ENCODE assay signal across 1 cellular context in the genomic region with DNA sequence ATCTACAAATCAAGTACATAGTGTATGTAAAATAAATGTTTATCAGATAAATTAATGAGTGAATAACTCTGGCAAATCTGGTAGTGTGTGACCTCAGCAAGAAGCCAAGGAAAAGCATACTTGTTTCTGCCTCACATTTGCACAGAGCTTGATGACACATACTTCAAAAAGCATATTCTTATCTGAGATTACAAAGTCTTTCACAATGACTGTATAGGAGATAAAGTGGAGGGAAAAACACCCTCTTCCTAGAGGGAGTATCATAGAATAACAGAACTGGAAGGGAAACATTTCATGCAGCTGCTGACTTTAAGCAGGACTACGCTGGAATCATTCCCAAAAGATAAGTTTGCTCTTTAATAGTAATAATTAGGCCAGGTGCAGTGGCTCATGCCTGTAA.
TF ChIP-seq lines count a peak whose summit lies in the region.

No MANE protein-coding gene starts in this region.

TF ChIP-seq in HepG2, 621 proteins besides CTCF, POLR2A, EP300 and RAD21 (continued from another document):
- TF ChIP-seq, protein P1, sequence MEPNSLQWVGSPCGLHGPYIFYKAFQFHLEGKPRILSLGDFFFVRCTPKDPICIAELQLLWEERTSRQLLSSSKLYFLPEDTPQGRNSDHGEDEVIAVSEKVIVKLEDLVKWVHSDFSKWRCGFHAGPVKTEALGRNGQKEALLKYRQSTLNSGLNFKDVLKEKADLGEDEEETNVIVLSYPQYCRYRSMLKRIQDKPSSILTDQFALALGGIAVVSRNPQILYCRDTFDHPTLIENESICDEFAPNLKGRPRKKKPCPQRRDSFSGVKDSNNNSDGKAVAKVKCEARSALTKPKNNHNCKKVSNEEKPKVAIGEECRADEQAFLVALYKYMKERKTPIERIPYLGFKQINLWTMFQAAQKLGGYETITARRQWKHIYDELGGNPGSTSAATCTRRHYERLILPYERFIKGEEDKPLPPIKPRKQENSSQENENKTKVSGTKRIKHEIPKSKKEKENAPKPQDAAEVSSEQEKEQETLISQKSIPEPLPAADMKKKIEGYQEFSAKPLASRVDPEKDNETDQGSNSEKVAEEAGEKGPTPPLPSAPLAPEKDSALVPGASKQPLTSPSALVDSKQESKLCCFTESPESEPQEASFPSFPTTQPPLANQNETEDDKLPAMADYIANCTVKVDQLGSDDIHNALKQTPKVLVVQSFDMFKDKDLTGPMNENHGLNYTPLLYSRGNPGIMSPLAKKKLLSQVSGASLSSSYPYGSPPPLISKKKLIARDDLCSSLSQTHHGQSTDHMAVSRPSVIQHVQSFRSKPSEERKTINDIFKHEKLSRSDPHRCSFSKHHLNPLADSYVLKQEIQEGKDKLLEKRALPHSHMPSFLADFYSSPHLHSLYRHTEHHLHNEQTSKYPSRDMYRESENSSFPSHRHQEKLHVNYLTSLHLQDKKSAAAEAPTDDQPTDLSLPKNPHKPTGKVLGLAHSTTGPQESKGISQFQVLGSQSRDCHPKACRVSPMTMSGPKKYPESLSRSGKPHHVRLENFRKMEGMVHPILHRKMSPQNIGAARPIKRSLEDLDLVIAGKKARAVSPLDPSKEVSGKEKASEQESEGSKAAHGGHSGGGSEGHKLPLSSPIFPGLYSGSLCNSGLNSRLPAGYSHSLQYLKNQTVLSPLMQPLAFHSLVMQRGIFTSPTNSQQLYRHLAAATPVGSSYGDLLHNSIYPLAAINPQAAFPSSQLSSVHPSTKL (CRISPR knock-in tag; IDR thresholded peaks at IDR 0.05), result peak; percentile 58; the same call in 1 of the 2 replicates
- TF ChIP-seq ZMYM2 (CRISPR knock-in tag; IDR thresholded peaks at IDR 0.05), result no peak
TF ChIP-seq in HepG2: peak in this region for 18.
